In genomic region chr16:74743668-74744299, GRCh38 we compare ENCODE assay signal across 9 cellular contexts. TPM values are rescaled to one million over a fixed set of nuclear protein-coding genes. Genes with fewer than 3 reads are reported as not detected.
DNase-seq lines count a peak whose midpoint lies in the region; ATAC-seq and TF ChIP-seq lines count a peak whose summit lies in the region.
"Had no signal": no experiment of that assay in that cellular context is flagged by ENCODE, and none has a peak within 500 bp of the region (broad histone marks: within the 10 kb centered on the region; RNA-seq: fewer than 3 reads in every experiment).

No MANE protein-coding gene starts in this region.

- TF ChIP-seq EP300 in esophagus muscularis mucosa (IDR thresholded peaks at IDR 0.05), result no peak

- H3K36me3 ChIP-seq in muscle layer of duodenum (ENCODE audit: control insufficient read depth in 1 of 2, insufficient read depth in 2 of 2, low read length in 2 of 2) (no peaks in the 10 kb centered on the region), esophagus muscularis mucosa (no peaks in the 10 kb centered on the region)

- DNase-seq in COLO829 (ENCODE audit: low spot score) (peak; percentile 21), NCI-H187 treated with DMSO at 0.1 percent for 48 hours (lab: John Stamatoyannopoulos, UW) (peak; percentile 60), T47D (ENCODE audit: low read depth in 1 of 2, low spot score in 1 of 2) (peak; percentile 52 to 66), esophagus muscularis mucosa (ENCODE audit: extremely low spot score) (no peak), NOMO-1 (lab: John Stamatoyannopoulos, UW; ENCODE audit: unreplicated experiment in 2 of 2) (no peak)
- DNase-seq in activated CD4-positive, alpha-beta T cell treated with anti-CD3 and anti-CD28 coated beads, Interleukin-2, amount 50 U/mL, for 1 hour, result no peak
- DNase-seq: GF-D8 had no signal

- no peak overlapping the region for H3K4me3 ChIP-seq in muscle layer of duodenum (ENCODE audit: low read depth in 1 of 2, low read length in 2 of 2)
- H3K4me3 ChIP-seq in esophagus muscularis mucosa, result no peak overlapping the region

- intact Hi-C loops in esophagus muscularis mucosa (cut with DNase I), result no loop called here

- 35% methylated on average over 15 of the region's 15 CpGs for WGBS in esophagus muscularis mucosa

- H3K4me1 ChIP-seq in muscle layer of duodenum (ENCODE audit: control insufficient read depth in 1 of 2, insufficient read depth in 2 of 2, low read length in 2 of 2) (peaks cover 3 to 17% of the 10 kb centered on the region in 2 donors), esophagus muscularis mucosa (peaks cover 0 to 17% (median 13%) of the 10 kb centered on the region in 4 donors)

- ATAC-seq in GM19324 (IDR thresholded peaks at IDR 0.05; ENCODE audit: low FRiP score, unreplicated experiment), result no peak

- no peak for TF ChIP-seq POLR2A in esophagus muscularis mucosa (IDR thresholded peaks at IDR 0.05; ENCODE audit: low read depth)

- in situ Hi-C loops in T47D (cut with HindIII; ENCODE audit: low pct_unique_long_range_greater_than_20kb, low sequenced_read_pairs), result no loop called here

- peak overlapping the region; percentile 78 for H3K27ac ChIP-seq in muscle layer of duodenum (ENCODE audit: low read length)
- H3K27ac ChIP-seq in esophagus muscularis mucosa (replicated peaks in 1 of 4), result no peak overlapping the region

- no peak for TF ChIP-seq CTCF in esophagus muscularis mucosa (IDR thresholded peaks at IDR 0.05)

- H3K27me3 ChIP-seq in muscle layer of duodenum (ENCODE audit: low read depth, low read length), result no peaks in the 10 kb centered on the region
- peaks cover 0 to 13% (median 0%) of the 10 kb centered on the region in 4 donors for H3K27me3 ChIP-seq in esophagus muscularis mucosa

- H3K9me3 ChIP-seq in muscle layer of duodenum (ENCODE audit: control insufficient read depth in 1 of 2, low read length in 2 of 2), result no peaks in the 10 kb centered on the region
- no peaks in the 10 kb centered on the region for H3K9me3 ChIP-seq in esophagus muscularis mucosa

RNA-seq across cellular contexts. Expression of gene FA2H, which starts 30.8 kb away (rescaled TPM):
- total RNA-seq in esophagus muscularis mucosa, result under 1 TPM in 3 of 4 donors, not detected in 1; 0.50 to 0.92 (median 0.52) TPM

RNA-seq across cellular contexts. Expression of gene MLKL, which starts 43.1 kb away (rescaled TPM):
- total RNA-seq in esophagus muscularis mucosa, result 10 to 100 TPM in 1 of 4 donors, 1 to 10 TPM in 3; 5.8 to 19.9 (median 7.3) TPM

Comparison
In these comparisons a context has a peak if more than half of its experiments do, and no peak if none do; other contexts are left out.
1. DNase-seq: peak in COLO829 (single experiment), NCI-H187 treated with DMSO at 0.1 percent for 48 hours (single experiment) and T47D (2 of 2); none in esophagus muscularis mucosa (single experiment), NOMO-1 (0 of 2) and activated CD4-positive, alpha-beta T cell treated with anti-CD3 and anti-CD28 coated beads, Interleukin-2, amount 50 U/mL, for 1 hour (single experiment).